ENCODE assay signal across 23 cellular contexts in genomic region chr12:29816869-29817730, GRCh38. TPM values are rescaled to one million over a fixed set of nuclear protein-coding genes. Genes with fewer than 3 reads are reported as not detected.
"Had no signal": no experiment of that assay in that cellular context is flagged by ENCODE, and none has a peak within 500 bp of the region (broad histone marks: within the 10 kb centered on the region; RNA-seq: fewer than 3 reads in every experiment).

No MANE protein-coding gene starts in this region.

- H3K4me1 Mint-ChIP-seq: activated naive CD4-positive, alpha-beta T cell treated with anti-CD3 and anti-CD28 coated beads, Interleukin-2, amount 10 ng/mL, durations not matched to agents 7 days and 5 days; activated naive CD8-positive, alpha-beta T cell treated with anti-CD3 and anti-CD28 coated beads for 36 hours; T-cell had no signal

- H3K27me3 Mint-ChIP-seq: activated CD8-positive, alpha-beta T cell treated with anti-CD3 and anti-CD28 coated beads for 36 hours; activated naive CD4-positive, alpha-beta T cell treated with anti-CD3 and anti-CD28 coated beads, Interleukin-2, amount 10 ng/mL, durations not matched to agents 7 days and 5 days; activated naive CD8-positive, alpha-beta T cell treated with anti-CD3 and anti-CD28 coated beads for 36 hours; T-cell had no signal

- ATAC-seq: activated CD8-positive, alpha-beta T cell treated with anti-CD3 and anti-CD28 coated beads for 36 hours; activated T-cell treated with anti-CD3 and anti-CD28 coated beads, Interleukin-2, amount 50 U/mL, for 72 hours; T-cell had no signal

- H3K4me2 ChIP-seq: KMS-11 had no signal

- H3K27ac Mint-ChIP-seq: activated CD8-positive, alpha-beta T cell treated with anti-CD3 and anti-CD28 coated beads for 36 hours; activated naive CD4-positive, alpha-beta T cell treated with anti-CD3 and anti-CD28 coated beads, Interleukin-2, amount 10 ng/mL, durations not matched to agents 7 days and 5 days; activated naive CD8-positive, alpha-beta T cell treated with anti-CD3 and anti-CD28 coated beads for 36 hours; activated T-cell treated with anti-CD3 and anti-CD28 coated beads, Interleukin-2, amount 50 U/mL, for 72 hours; activated T-helper 2 cell treated with anti-CD3 and anti-CD28 coated beads, Interferon-gamma antibody, Interleukin-2, Interleukin-4, amounts not matched to agents 10 μg/mL and 5 μg/mL and 100 μg/mL, durations not matched to agents 14 hours and 24 hours and 36 hours; T-cell had no signal

- H3K36me3 Mint-ChIP-seq: activated naive CD4-positive, alpha-beta T cell treated with anti-CD3 and anti-CD28 coated beads, Interleukin-2, amount 10 ng/mL, durations not matched to agents 7 days and 5 days; activated naive CD8-positive, alpha-beta T cell treated with anti-CD3 and anti-CD28 coated beads for 36 hours; T-cell had no signal

- H3K9ac ChIP-seq: KMS-11 had no signal

- H3K4me3 ChIP-seq: SK-N-MC had no signal

- H3K27ac ChIP-seq: KMS-11, SK-N-MC had no signal

- DNase-seq: activated CD4-positive, alpha-beta T cell treated with anti-CD3 and anti-CD28 coated beads, Interleukin-2, amount 50 U/mL, for 1 hour; activated CD4-positive, CD25-positive, alpha-beta regulatory T cell; activated CD8-positive, alpha-beta memory T cell treated with anti-CD3 and anti-CD28 coated beads, Interleukin-2, amount 50 U/mL, for 4 hours; activated CD8-positive, alpha-beta T cell treated with anti-CD3 and anti-CD28 coated beads for 36 hours; activated gamma-delta T cell treated with Interleukin-2 at 50 U/mL for 16 hours; activated naive CD4-positive, alpha-beta T cell treated with anti-CD3 and anti-CD28 coated beads, Interleukin-2, amount 10 ng/mL, durations not matched to agents 7 days and 5 days; activated naive CD8-positive, alpha-beta T cell treated with anti-CD3 and anti-CD28 coated beads for 36 hours; activated T-cell treated with anti-CD3 and anti-CD28 coated beads, Interleukin-2, amount 50 U/mL, for 72 hours; NCI-H1092; NCI-H1417; NCI-H1930; NCI-H2171; NCI-H226; NCI-H526; NCI-H82; SIG-M5; T-cell; T-helper 2 cell; T1000 had no signal

- H3K4me3 Mint-ChIP-seq: activated CD8-positive, alpha-beta T cell treated with anti-CD3 and anti-CD28 coated beads for 36 hours; activated naive CD4-positive, alpha-beta T cell treated with anti-CD3 and anti-CD28 coated beads, Interleukin-2, amount 10 ng/mL, durations not matched to agents 7 days and 5 days; activated naive CD8-positive, alpha-beta T cell treated with anti-CD3 and anti-CD28 coated beads for 36 hours; activated T-cell treated with anti-CD3 and anti-CD28 coated beads, Interleukin-2, amount 50 U/mL, for 72 hours; T-cell had no signal

RNA-seq across cellular contexts. Expression of gene TMTC1, which starts 33.4 kb away (rescaled TPM):
- total RNA-seq: activated CD8-positive, alpha-beta T cell treated with anti-CD3 and anti-CD28 coated beads for 36 hours; activated naive CD8-positive, alpha-beta T cell treated with anti-CD3 and anti-CD28 coated beads for 36 hours; OCI-LY7 had no signal
